13 cellular contexts compared by ENCODE assay signal in the genomic region with DNA sequence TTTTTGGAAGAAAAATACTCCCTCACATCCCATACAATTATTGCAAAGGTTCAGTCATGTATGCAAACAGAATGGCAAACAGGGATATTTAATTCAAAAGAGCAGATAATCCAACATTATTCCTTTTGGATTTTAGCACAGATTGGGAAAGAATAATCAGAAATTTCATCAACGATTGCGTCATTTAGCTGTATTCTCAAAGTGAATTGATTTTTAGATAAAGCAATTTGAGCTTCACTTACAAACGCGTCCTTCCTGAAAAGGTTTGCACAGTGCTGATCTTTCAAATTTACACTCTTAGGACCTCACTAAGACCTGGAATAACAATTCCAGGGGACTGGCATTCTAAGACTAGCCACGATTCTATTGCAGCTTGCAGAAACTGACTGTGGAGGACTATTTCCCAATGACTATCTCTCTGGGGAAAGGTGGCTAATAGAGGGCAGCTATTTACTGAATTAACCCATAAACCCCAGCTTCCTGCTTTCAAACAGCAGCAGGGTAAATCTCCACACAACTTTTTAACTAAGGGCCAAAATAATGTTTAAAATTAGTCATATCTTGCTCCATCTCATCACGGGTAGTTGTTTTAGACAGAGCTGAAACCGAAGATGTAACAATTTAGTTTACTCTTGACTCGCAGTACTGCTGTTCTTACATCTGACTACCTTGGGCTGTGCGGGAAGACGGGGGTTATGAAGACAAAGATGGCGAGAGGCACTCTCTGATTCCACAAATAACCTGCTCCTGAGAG.
DNase-seq lines count a peak whose midpoint lies in the region; ATAC-seq and TF ChIP-seq lines count a peak whose summit lies in the region.
"Had no signal": no experiment of that assay in that cellular context is flagged by ENCODE, and none has a peak within 500 bp of the region (broad histone marks: within the 10 kb centered on the region; RNA-seq: fewer than 3 reads in every experiment).

No MANE protein-coding gene starts in this region.

- no peak for TF ChIP-seq CTCF in NB4 (IDR thresholded peaks at IDR 0.05; ENCODE audit: low read depth, low read length)
- no peak for TF ChIP-seq CTCF in liver (IDR thresholded peaks at IDR 0.05; ENCODE audit: low read depth, low read length, missing input control)

- 55% methylated on average over 11 of the region's 11 CpGs for WGBS in liver

- H3K27ac ChIP-seq in liver (ENCODE audit: low read depth in 1 of 2, low read length in 2 of 2), result peak overlapping the region in 1 of 2 donors; percentile 3
- H3K27ac ChIP-seq: upper lobe of right lung had no signal

- no peak for TF ChIP-seq POLR2A in NB4 (IDR thresholded peaks at IDR 0.05; ENCODE audit: extremely low read depth, insufficient read length)

- peak; percentile 63 for ATAC-seq in GM18520 (IDR thresholded peaks at IDR 0.05; ENCODE audit: unreplicated experiment)
- ATAC-seq in HG02763 (IDR thresholded peaks at IDR 0.05; ENCODE audit: unreplicated experiment), result peak; percentile 49
- no peak for ATAC-seq in GM21447 (IDR thresholded peaks at IDR 0.05; ENCODE audit: unreplicated experiment)
- ATAC-seq in Right ventricle myocardium superior (ENCODE audit: poor library complexity), result no peak
- ATAC-seq: Right ventricle myocardium inferior, upper lobe of right lung had no signal

- DNase-seq in NB4 (ENCODE audit: low read depth) (peak; percentile 32), GDM1 (lab: John Stamatoyannopoulos, UW) (no peak), mucosa of gallbladder (ENCODE audit: low spot score) (no peak), Right ventricle myocardium superior (no peak)
- DNase-seq: activated T-cell treated with anti-CD3 and anti-CD28 coated beads, Interleukin-2, amount 50 U/mL, for 24 hours; endodermal cell; NCI-H345; upper lobe of right lung had no signal

- H3K27me3 ChIP-seq in liver (ENCODE audit: control insufficient read depth in 4 of 4, insufficient read depth in 4 of 4, low read length in 3 of 4), result no peaks in the 10 kb centered on the region
- H3K27me3 ChIP-seq: upper lobe of right lung had no signal

- H3K36me3 ChIP-seq in liver (ENCODE audit: control insufficient read depth in 4 of 4, insufficient read depth in 3 of 4, low read depth in 1 of 4, low read length in 3 of 4), result peaks cover 0 to 4% (median 3%) of the 10 kb centered on the region in 4 donors
- H3K36me3 ChIP-seq: upper lobe of right lung had no signal

- H3K4me3 ChIP-seq in NB4 (ENCODE audit: low read depth, low read length), result no peak overlapping the region
- no peak overlapping the region for H3K4me3 ChIP-seq in liver (ENCODE audit: low read depth in 1 of 3, low read length in 3 of 3)
- H3K4me3 ChIP-seq: upper lobe of right lung had no signal

- H3K9me3 ChIP-seq in liver (ENCODE audit: control insufficient read depth in 4 of 4, low read length in 3 of 4), result no peaks in the 10 kb centered on the region
- H3K9me3 ChIP-seq: upper lobe of right lung had no signal

- peaks cover 12 to 25% (median 17%) of the 10 kb centered on the region in 4 donors for H3K4me1 ChIP-seq in liver (ENCODE audit: control insufficient read depth in 4 of 4, insufficient read depth in 4 of 4, low read length in 3 of 4)
- H3K4me1 ChIP-seq: upper lobe of right lung had no signal

- peak; percentile 50 to 61 for TF ChIP-seq RAD21 in liver (IDR thresholded peaks at IDR 0.05)

- no peak overlapping the region for H3K9ac ChIP-seq in liver (ENCODE audit: low read depth in 1 of 2, low read length in 2 of 2)

- intact Hi-C loops in Right ventricle myocardium superior (cut with DNase I), result no loop called here

TF ChIP-seq in liver, 16 proteins besides CTCF, POLR2A, EP300 and RAD21:
- TF ChIP-seq FOXA2 (IDR thresholded peaks at IDR 0.05) (peak; percentile 81), MAX (IDR thresholded peaks at IDR 0.05) (peak; percentile 93), JUND (IDR thresholded peaks at IDR 0.05) (peak; percentile 75 to 93), SP1 (IDR thresholded peaks at IDR 0.05) (peak; percentile 45), RXRA (IDR thresholded peaks at IDR 0.05) (peak; percentile 53 to 91), HNF4G (IDR thresholded peaks at IDR 0.05) (peak; percentile 43), HNF4A (conservative IDR thresholded peaks at IDR 0.05) (peak; percentile 79 to 87), ATF3 (IDR thresholded peaks at IDR 0.05) (peak; percentile 84), NR2F2 (IDR thresholded peaks at IDR 0.05) (no peak), TAF1 (conservative IDR thresholded peaks at IDR 0.05) (no peak), FOXA1 (IDR thresholded peaks at IDR 0.05) (peak; percentile 76), YY1 (IDR thresholded peaks at IDR 0.05) (peak; percentile 58), EGR1 (IDR thresholded peaks at IDR 0.05; ENCODE audit: low read depth in 2 of 2) (peak in 1 of 2 donors; percentile 64), ZBTB33 (IDR thresholded peaks at IDR 0.05) (peak; percentile 89), GABPA (IDR thresholded peaks at IDR 0.05 in 1 of 2, conservative IDR thresholded peaks at IDR 0.05 in 1 of 2) (peak in 1 of 2 donors; percentile 61)
- TF ChIP-seq, protein P1, sequence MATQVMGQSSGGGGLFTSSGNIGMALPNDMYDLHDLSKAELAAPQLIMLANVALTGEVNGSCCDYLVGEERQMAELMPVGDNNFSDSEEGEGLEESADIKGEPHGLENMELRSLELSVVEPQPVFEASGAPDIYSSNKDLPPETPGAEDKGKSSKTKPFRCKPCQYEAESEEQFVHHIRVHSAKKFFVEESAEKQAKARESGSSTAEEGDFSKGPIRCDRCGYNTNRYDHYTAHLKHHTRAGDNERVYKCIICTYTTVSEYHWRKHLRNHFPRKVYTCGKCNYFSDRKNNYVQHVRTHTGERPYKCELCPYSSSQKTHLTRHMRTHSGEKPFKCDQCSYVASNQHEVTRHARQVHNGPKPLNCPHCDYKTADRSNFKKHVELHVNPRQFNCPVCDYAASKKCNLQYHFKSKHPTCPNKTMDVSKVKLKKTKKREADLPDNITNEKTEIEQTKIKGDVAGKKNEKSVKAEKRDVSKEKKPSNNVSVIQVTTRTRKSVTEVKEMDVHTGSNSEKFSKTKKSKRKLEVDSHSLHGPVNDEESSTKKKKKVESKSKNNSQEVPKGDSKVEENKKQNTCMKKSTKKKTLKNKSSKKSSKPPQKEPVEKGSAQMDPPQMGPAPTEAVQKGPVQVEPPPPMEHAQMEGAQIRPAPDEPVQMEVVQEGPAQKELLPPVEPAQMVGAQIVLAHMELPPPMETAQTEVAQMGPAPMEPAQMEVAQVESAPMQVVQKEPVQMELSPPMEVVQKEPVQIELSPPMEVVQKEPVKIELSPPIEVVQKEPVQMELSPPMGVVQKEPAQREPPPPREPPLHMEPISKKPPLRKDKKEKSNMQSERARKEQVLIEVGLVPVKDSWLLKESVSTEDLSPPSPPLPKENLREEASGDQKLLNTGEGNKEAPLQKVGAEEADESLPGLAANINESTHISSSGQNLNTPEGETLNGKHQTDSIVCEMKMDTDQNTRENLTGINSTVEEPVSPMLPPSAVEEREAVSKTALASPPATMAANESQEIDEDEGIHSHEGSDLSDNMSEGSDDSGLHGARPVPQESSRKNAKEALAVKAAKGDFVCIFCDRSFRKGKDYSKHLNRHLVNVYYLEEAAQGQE (IDR thresholded peaks at IDR 0.05), result peak; percentile 59

Comparison
In these comparisons a context has a peak if more than half of its experiments do, and no peak if none do; other contexts are left out.
1. ATAC-seq: peak in GM18520 (single experiment) and HG02763 (single experiment); none in GM21447 (single experiment) and Right ventricle myocardium superior (single experiment).